ENCODE assay signal across 7 cellular contexts in genomic region chr18:55420665-55420964, GRCh38.
DNase-seq lines count a peak whose midpoint lies in the region; ATAC-seq and TF ChIP-seq lines count a peak whose summit lies in the region.

No MANE protein-coding gene starts in this region.

- H3K4me3 Mint-ChIP-seq in activated T-cell treated with anti-CD3 and anti-CD28 coated beads, Interleukin-2, amount 50 U/mL, for 72 hours = no peak overlapping the region

- intact Hi-C loops in esophagus muscularis mucosa (cut with DNase I) (loop anchor here (5.0 kb wide), 2 partner anchors 57 to 167 kb away; partner anchors contain the start of gene TCF4), testis (cut with DNase I; ENCODE audit: low total_unique reads) (no loop called here)

- peaks cover 12% of the 10 kb centered on the region for H3K4me1 Mint-ChIP-seq in activated T-cell treated with anti-CD3 and anti-CD28 coated beads, Interleukin-2, amount 50 U/mL, for 72 hours (ENCODE audit: low read depth)

- H3K27ac Mint-ChIP-seq in activated T-cell treated with anti-CD3 and anti-CD28 coated beads, Interleukin-2, amount 50 U/mL, for 72 hours = no peak overlapping the region

- H3K4me3 ChIP-seq in esophagus muscularis mucosa (peak overlapping the region; percentile 10 to 44 (median 40)), testis (peak overlapping the region in 1 of 2 donors; percentile 14)

- H3K27me3 ChIP-seq in esophagus muscularis mucosa (no peaks in the 10 kb centered on the region), testis (no peaks in the 10 kb centered on the region)

- TF ChIP-seq POLR2A in esophagus muscularis mucosa (IDR thresholded peaks at IDR 0.05; ENCODE audit: low read depth) (no peak), testis (IDR thresholded peaks at IDR 0.05) (no peak)

- no peak for TF ChIP-seq CTCF in GM20000 (IDR thresholded peaks at IDR 0.05; ENCODE audit: extremely low read depth, missing control alignments)
- no peak for TF ChIP-seq CTCF in esophagus muscularis mucosa (IDR thresholded peaks at IDR 0.05)
- no peak for TF ChIP-seq CTCF in testis (IDR thresholded peaks at IDR 0.05)

- DNase-seq in GM20000 (ENCODE audit: low spot score) = peak; percentile 18
- DNase-seq in esophagus muscularis mucosa (ENCODE audit: extremely low spot score) = no peak
- no peak for DNase-seq in testis
- no peak for DNase-seq in NCI-H1694 treated with DMSO at 0.1 percent for 48 hours (lab: John Stamatoyannopoulos, UW)
- DNase-seq in activated T-cell treated with anti-CD3 and anti-CD28 coated beads, Interleukin-2, amount 50 U/mL, for 72 hours = no peak
- DNase-seq in NCI-H774 (lab: John Stamatoyannopoulos, UW) = no peak

- H3K27ac ChIP-seq in esophagus muscularis mucosa (replicated peaks in 1 of 4) (peak overlapping the region; percentile 40 to 67 (median 59)), testis (peak overlapping the region; percentile 35 to 84)

- H3K36me3 Mint-ChIP-seq in activated T-cell treated with anti-CD3 and anti-CD28 coated beads, Interleukin-2, amount 50 U/mL, for 72 hours (ENCODE audit: insufficient read depth in 2 of 2) = no peaks in the 10 kb centered on the region

- no peaks in the 10 kb centered on the region for H3K9me3 ChIP-seq in esophagus muscularis mucosa
- H3K9me3 ChIP-seq in testis = no peaks in the 10 kb centered on the region

- TF ChIP-seq EP300 in esophagus muscularis mucosa (IDR thresholded peaks at IDR 0.05) = no peak

- H3K4me1 ChIP-seq in esophagus muscularis mucosa (peaks cover 1 to 32% (median 16%) of the 10 kb centered on the region in 4 donors), testis (peaks cover 4% of the 10 kb centered on the region)

- H3K27me3 Mint-ChIP-seq in activated T-cell treated with anti-CD3 and anti-CD28 coated beads, Interleukin-2, amount 50 U/mL, for 72 hours (ENCODE audit: low read depth) = peaks cover 19% of the 10 kb centered on the region

- H3K36me3 ChIP-seq in esophagus muscularis mucosa (no peaks in the 10 kb centered on the region), testis (ENCODE audit: low read depth, missing control alignments) (no peaks in the 10 kb centered on the region)

- WGBS in esophagus muscularis mucosa = 76% methylated on average over 5 of the region's 5 CpGs
- WGBS in testis, 2 donors = 43 to 50% methylated on average over 5 of the region's 5 CpGs

- ATAC-seq in HG03521 (IDR thresholded peaks at IDR 0.05; ENCODE audit: unreplicated experiment) = peak; percentile 50
- no peak for ATAC-seq in activated T-cell treated with anti-CD3 and anti-CD28 coated beads, Interleukin-2, amount 50 U/mL, for 72 hours (replicated peaks in 1 of 2)

- H3K9me3 Mint-ChIP-seq in activated T-cell treated with anti-CD3 and anti-CD28 coated beads, Interleukin-2, amount 50 U/mL, for 72 hours = no peaks in the 10 kb centered on the region
